In the genomic region with DNA sequence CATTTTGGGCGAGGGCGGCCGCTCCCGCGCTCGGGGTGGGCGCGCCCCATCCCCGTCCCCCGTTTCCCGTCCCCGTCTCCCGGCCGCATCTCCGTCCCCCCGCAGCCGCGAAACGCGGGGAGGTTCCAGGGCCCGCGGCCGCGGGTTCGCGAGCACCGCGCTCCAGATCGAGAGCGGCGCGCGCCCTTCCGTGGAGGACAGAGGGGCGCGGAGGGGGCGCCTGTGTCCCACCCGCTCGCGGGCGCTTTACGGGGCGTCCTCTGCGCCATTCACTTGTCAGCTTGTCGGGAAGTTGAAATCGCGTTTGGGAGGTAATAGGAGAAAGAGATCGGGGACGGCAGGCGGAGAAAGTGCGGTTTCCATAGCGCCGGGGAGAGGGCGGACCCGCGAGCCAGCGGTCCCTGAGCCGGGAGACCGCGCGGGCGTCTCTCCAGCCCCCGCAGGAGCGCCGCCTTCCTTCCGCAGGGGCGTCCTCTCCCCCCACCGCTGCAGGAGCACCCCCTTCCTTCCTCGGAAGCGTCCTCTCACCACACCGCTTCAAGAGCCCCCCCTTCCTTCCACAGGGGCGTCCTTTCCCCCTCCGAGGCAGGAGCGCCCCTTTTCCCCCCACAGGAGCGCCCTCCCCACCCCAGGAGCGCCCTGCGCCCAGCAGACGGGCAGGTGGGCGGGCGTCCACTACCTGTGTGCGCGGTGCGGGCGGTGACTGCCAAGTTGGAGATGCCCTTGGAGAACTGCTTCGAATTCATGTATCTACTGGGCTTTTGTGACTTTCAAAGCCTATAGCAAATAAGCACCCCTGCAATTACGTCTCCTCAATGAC, we compare ENCODE assay signal across 8 cellular contexts. TPM values are rescaled to one million over a fixed set of nuclear protein-coding genes. Genes with fewer than 3 reads are reported as not detected.
DNase-seq lines count a peak whose midpoint lies in the region; TF ChIP-seq lines count a peak whose summit lies in the region.

No MANE protein-coding gene starts in this region.

- H3K4me3 ChIP-seq in HFF-Myc (replicated peaks; ENCODE audit: low read depth, low read length), result peak overlapping the region; percentile 73
- peak overlapping the region; percentile 58 to 67 for H3K4me3 ChIP-seq in muscle layer of colon (ENCODE audit: low read depth in 1 of 2, low read length in 2 of 2)
- peak overlapping the region; percentile 74 to 84 for H3K4me3 ChIP-seq in vagina

- H3K27ac ChIP-seq in epithelial cell of prostate, result peak overlapping the region; percentile 75
- peak overlapping the region; percentile 71 for H3K27ac ChIP-seq in muscle layer of colon (ENCODE audit: low read depth, low read length)
- peak overlapping the region; percentile 92 for H3K27ac ChIP-seq in vagina

- H3K9me3 ChIP-seq in muscle layer of colon (ENCODE audit: low read length), result no peaks in the 10 kb centered on the region
- H3K9me3 ChIP-seq in vagina, result no peaks in the 10 kb centered on the region

- H3K36me3 ChIP-seq in muscle layer of colon (ENCODE audit: insufficient read depth, low read length), result peaks cover 4% of the 10 kb centered on the region
- peaks cover 0 to 16% of the 10 kb centered on the region in 2 donors for H3K36me3 ChIP-seq in vagina

- H3K4me1 ChIP-seq in muscle layer of colon (ENCODE audit: insufficient read depth, low read length) (peaks cover 9% of the 10 kb centered on the region), vagina (peaks cover 13% of the 10 kb centered on the region)

- TF ChIP-seq CTCF in HFF-Myc (IDR thresholded peaks at IDR 0.05; ENCODE audit: low read depth, low read length, missing control alignments) (no peak), vagina (IDR thresholded peaks at IDR 0.05) (no peak)

- DNase-seq in G401 (ENCODE audit: low spot score) (peak; percentile 43), HFF-Myc (ENCODE audit: extremely low read depth, low read depth) (no peak), NCI-H2029 (lab: John Stamatoyannopoulos, UW) (peak; percentile 51), epithelial cell of prostate (ENCODE audit: low read depth, low spot score) (no peak), vagina (ENCODE audit: extremely low spot score in 2 of 2) (no peak), NCI-H2107 (lab: John Stamatoyannopoulos, UW) (no peak)
- DNase-seq in activated CD4-positive, alpha-beta T cell treated with anti-CD3 and anti-CD28 coated beads, Interleukin-2, amount 50 U/mL, for 48 hours, result peak; percentile 31 to 35

- in situ Hi-C loops in G401 (cut with HindIII; ENCODE audit: low sequenced_read_pairs), result no loop called here

- peak overlapping the region; percentile 57 for H3K9ac ChIP-seq in muscle layer of colon (ENCODE audit: low read length)

- peak in 1 of 2 donors; percentile 22 for TF ChIP-seq POLR2A in vagina (IDR thresholded peaks at IDR 0.05)

- intact Hi-C loops in vagina (cut with DNase I), result loop anchor here (10.0 kb wide), 2 partner anchors 317 to 833 kb away; no protein-coding TSS in a partner anchor

- H3K27me3 ChIP-seq in muscle layer of colon (ENCODE audit: control insufficient read depth in 1 of 2, insufficient read depth in 2 of 2, low read length in 2 of 2) (no peaks in the 10 kb centered on the region), vagina (no peaks in the 10 kb centered on the region)

RNA-seq across cellular contexts. Expression of a gene that starts 1.0 kb away (rescaled TPM):
- total RNA-seq in G401 (2014; rRNA removed; shearing (Covaris generic)), result 0.14 TPM in 1 of 2 replicates, not detected in the other
- total RNA-seq in vagina, result 25.0 TPM

Comparison
In these comparisons a context has a peak if more than half of its experiments do, and no peak if none do; other contexts are left out.
1. DNase-seq: peak in G401 (single experiment), NCI-H2029 (single experiment) and activated CD4-positive, alpha-beta T cell treated with anti-CD3 and anti-CD28 coated beads, Interleukin-2, amount 50 U/mL, for 48 hours (2 of 2); none in HFF-Myc (single experiment), epithelial cell of prostate (single experiment), vagina (0 of 2) and NCI-H2107 (single experiment).
2. RNA of a gene that starts 1.0 kb away (total RNA-seq): 25.0 TPM in vagina (single experiment); 0.14 TPM in G401; every median in the first group is over 10 times any median in the second.
3. Peak in every context shown above with its lines, with median percentiles within 50 percentile points of each other: H3K4me3 ChIP-seq and H3K27ac ChIP-seq.